In genomic region chr6:34003962-34004361, GRCh38 we compare ENCODE assay signal across 8 cellular contexts.
"Had no signal": no experiment of that assay in that cellular context is flagged by ENCODE, and none has a peak within 500 bp of the region (broad histone marks: within the 10 kb centered on the region; RNA-seq: fewer than 3 reads in every experiment).

No MANE protein-coding gene starts in this region.

- DNase-seq: GM23248, GOT3, H7, HFFc6, IMR-90 had no signal

- H3K4me3 ChIP-seq: GM23248, HAP-1, K562 had no signal

- H3K36me3 ChIP-seq: HAP-1 had no signal

- H3K4me1 ChIP-seq: HAP-1 had no signal

- H3K27ac ChIP-seq: GM23248 had no signal

- H3K9ac ChIP-seq: GM23248 had no signal

- ATAC-seq: HCT116, K562 had no signal

- H3K9me3 ChIP-seq: HAP-1 had no signal
